Comparison of ENCODE assay signal across 8 cellular contexts in genomic region chr9:131417264-131418142, GRCh38. TPM values are rescaled to one million over a fixed set of nuclear protein-coding genes. Genes with fewer than 3 reads are reported as not detected.
A peak's percentile ranks its signal among the peaks of the same experiment; 100 is the strongest.
DNase-seq lines count a peak whose midpoint lies in the region; ATAC-seq and TF ChIP-seq lines count a peak whose summit lies in the region.

No MANE protein-coding gene starts in this region.

- H3K79me2 ChIP-seq in neural progenitor cell (ENCODE audit: low read depth): peaks cover 100% of the 10 kb centered on the region

- no peak for DNase-seq in CD4-positive, CD25-positive, alpha-beta regulatory T cell
- DNase-seq in breast epithelium (ENCODE audit: low spot score in 2 of 2): no peak
- DNase-seq in neural progenitor cell (ENCODE audit: low spot score): no peak
- DNase-seq in NCI-H1417 treated with DMSO at 0.1 percent for 48 hours (lab: John Stamatoyannopoulos, UW): no peak
- DNase-seq in NCI-H226: no peak
- DNase-seq in HK-2 (ENCODE audit: unreplicated experiment): no peak

- peak overlapping the region; percentile 79 to 90 (median 80) for H3K27ac Mint-ChIP-seq in CD4-positive, CD25-positive, alpha-beta regulatory T cell
- H3K27ac Mint-ChIP-seq in neural progenitor cell: peak overlapping the region; percentile 35

- peaks cover 50 to 92% (median 76%) of the 10 kb centered on the region in 4 donors for H3K4me1 Mint-ChIP-seq in CD4-positive, CD25-positive, alpha-beta regulatory T cell
- H3K4me1 Mint-ChIP-seq in neural progenitor cell: peaks cover 61% of the 10 kb centered on the region

- H3K9me3 ChIP-seq in CD4-positive, CD25-positive, alpha-beta regulatory T cell (ENCODE audit: control insufficient read depth in 2 of 2, low read length in 2 of 2): no peaks in the 10 kb centered on the region
- H3K9me3 ChIP-seq in HEK293 (ENCODE audit: control insufficient read depth, insufficient read depth, low read depth, low read length) (no peaks in the 10 kb centered on the region), breast epithelium (no peaks in the 10 kb centered on the region), neural progenitor cell (ENCODE audit: low read depth) (no peaks in the 10 kb centered on the region)

- no peaks in the 10 kb centered on the region for H3K27me3 Mint-ChIP-seq in CD4-positive, CD25-positive, alpha-beta regulatory T cell
- peaks cover 2% of the 10 kb centered on the region for H3K27me3 Mint-ChIP-seq in neural progenitor cell (ENCODE audit: insufficient read depth, low read depth)

- no peaks in the 10 kb centered on the region for H3K9me3 Mint-ChIP-seq in CD4-positive, CD25-positive, alpha-beta regulatory T cell
- H3K9me3 Mint-ChIP-seq in neural progenitor cell: peaks cover 26% of the 10 kb centered on the region

- no peaks in the 10 kb centered on the region for H3K27me3 ChIP-seq in CD4-positive, CD25-positive, alpha-beta regulatory T cell (ENCODE audit: control insufficient read depth, insufficient read depth, low read length)
- H3K27me3 ChIP-seq in breast epithelium (no peaks in the 10 kb centered on the region), neural progenitor cell (no peaks in the 10 kb centered on the region)

- peak overlapping the region in 3 of 4 donors; percentile 66 to 85 (median 73) for H3K4me3 Mint-ChIP-seq in CD4-positive, CD25-positive, alpha-beta regulatory T cell
- H3K4me3 Mint-ChIP-seq in neural progenitor cell: no peak overlapping the region

- peaks cover 68% of the 10 kb centered on the region for H3K4me1 ChIP-seq in CD4-positive, CD25-positive, alpha-beta regulatory T cell (ENCODE audit: control insufficient read depth, insufficient read depth, low read length, poor library complexity, severe bottlenecking)
- H3K4me1 ChIP-seq in HEK293 (ENCODE audit: control insufficient read depth, insufficient read depth, low read length) (peaks cover 29% of the 10 kb centered on the region), breast epithelium (peaks cover 17 to 48% of the 10 kb centered on the region in 2 donors), neural progenitor cell (peaks cover 68% of the 10 kb centered on the region)

- H3K36me3 ChIP-seq in CD4-positive, CD25-positive, alpha-beta regulatory T cell (ENCODE audit: control insufficient read depth, insufficient read depth, low read length): peaks cover 11% of the 10 kb centered on the region
- H3K36me3 ChIP-seq in HEK293 (ENCODE audit: control insufficient read depth in 2 of 2, insufficient read depth in 1 of 2, low read length in 2 of 2) (peaks cover 5 to 37% of the 10 kb centered on the region in 2 experiments; a peak in 2 of 3 replicates), breast epithelium (no peaks in the 10 kb centered on the region), neural progenitor cell (no peaks in the 10 kb centered on the region)

- TF ChIP-seq CTCF in HEK293 (tag by site-specific recombination; IDR thresholded peaks at IDR 0.05): no peak
- TF ChIP-seq CTCF in breast epithelium (IDR thresholded peaks at IDR 0.05): no peak
- no peak for TF ChIP-seq CTCF in neural progenitor cell (IDR thresholded peaks at IDR 0.05)

- peak overlapping the region; percentile 63 for H3K4me3 ChIP-seq in CD4-positive, CD25-positive, alpha-beta regulatory T cell (ENCODE audit: low read depth, low read length)
- H3K4me3 ChIP-seq in HEK293 (ENCODE audit: low read depth, low read length): no peak overlapping the region
- H3K4me3 ChIP-seq in breast epithelium: peak overlapping the region in 1 of 3 donors; percentile 10
- H3K4me3 ChIP-seq in neural progenitor cell: no peak overlapping the region

- intact Hi-C loops in breast epithelium (cut with DNase I; ENCODE audit: low total_unique reads): no loop called here

- CTCF ChIA-PET in HEK293 (lab: Yijun Ruan, JAX): interaction anchor here (0.8 to 3.0 kb wide), 6 partner anchors 10 to 68 kb away, joined by 4 to 10 read pairs (median 5); no protein-coding TSS in a partner anchor

- peaks cover 100% of the 10 kb centered on the region for H4K20me1 ChIP-seq in neural progenitor cell (ENCODE audit: low read depth)

- no peak for ATAC-seq in CD4-positive, CD25-positive, alpha-beta regulatory T cell (ENCODE audit: low read depth in 2 of 2)
- no peak for ATAC-seq in GM21367 (IDR thresholded peaks at IDR 0.05; ENCODE audit: unreplicated experiment)

- peaks cover 22% of the 10 kb centered on the region for H3K36me3 Mint-ChIP-seq in CD4-positive, CD25-positive, alpha-beta regulatory T cell
- peaks cover 41% of the 10 kb centered on the region for H3K36me3 Mint-ChIP-seq in neural progenitor cell

- H3K9ac ChIP-seq in neural progenitor cell: peak overlapping the region; percentile 9

- H3K27ac ChIP-seq in CD4-positive, CD25-positive, alpha-beta regulatory T cell (ENCODE audit: insufficient read depth, low read length, poor library complexity, severe bottlenecking): peak overlapping the region; percentile 38
- H3K27ac ChIP-seq in HEK293 (ENCODE audit: extremely low read depth, low read depth, low read length) (peak overlapping the region; percentile 43), breast epithelium (peak overlapping the region; percentile 78 to 90), neural progenitor cell (peak overlapping the region; percentile 85)

- no peak overlapping the region for H2AFZ ChIP-seq in neural progenitor cell (replicated peaks)

- no peak for TF ChIP-seq POLR2A in breast epithelium (IDR thresholded peaks at IDR 0.05)

- peaks cover 75% of the 10 kb centered on the region for H3F3A ChIP-seq in neural progenitor cell (ENCODE audit: low read depth)

- POLR2A ChIA-PET in HEK293 (lab: Yijun Ruan, JAX): interaction anchor here (0.9 to 1.9 kb wide), 5 partner anchors 11 to 44 kb away, joined by 3 to 8 read pairs (median 3); no protein-coding TSS in a partner anchor

- H3K4me2 ChIP-seq in neural progenitor cell: peak overlapping the region; percentile 67

TF ChIP-seq in HEK293, 187 proteins besides CTCF, POLR2A, EP300 and RAD21:
- TF ChIP-seq OVOL3 (tag by site-specific recombination; IDR thresholded peaks at IDR 0.05) (no peak), GLI4 (tag by site-specific recombination; IDR thresholded peaks at IDR 0.05) (no peak), GLIS1 (tag by site-specific recombination; IDR thresholded peaks at IDR 0.05) (0 out of 2 replicates have a peak, but pooled peaks have one; percentile 10), ZBTB20 (tag by site-specific recombination; IDR thresholded peaks at IDR 0.05) (0 out of 2 replicates have a peak, but pooled peaks have one; percentile 34), EGR2 (tag by site-specific recombination; IDR thresholded peaks at IDR 0.05; ENCODE audit: low read depth) (peak; percentile 76; the same call in 1 of the 2 replicates), ZIC2 (tag by site-specific recombination; IDR thresholded peaks at IDR 0.05) (peak; percentile 71; the same call in 1 of the 2 replicates), ZFHX2 (tag by site-specific recombination; conservative IDR thresholded peaks at IDR 0.05) (peak; percentile 58), ZNF791 (tag by site-specific recombination; IDR thresholded peaks at IDR 0.05) (no peak), ZNF707 (tag by site-specific recombination; IDR thresholded peaks at IDR 0.05) (no peak), KLF7 (tag by site-specific recombination; IDR thresholded peaks at IDR 0.05; ENCODE audit: borderline replicate concordance) (no peak), ZNF398 (tag by site-specific recombination; IDR thresholded peaks at IDR 0.05) (peak; percentile 82), ZNF341 (tag by site-specific recombination; IDR thresholded peaks at IDR 0.05; ENCODE audit: low read depth) (0 out of 2 replicates have a peak, but pooled peaks have one; percentile 24)
TF ChIP-seq in HEK293: peak in this region for 7.

RNA-seq across cellular contexts. Expression of gene PRRC2B, which starts 23.6 kb away (rescaled TPM):
- total RNA-seq in CD4-positive, CD25-positive, alpha-beta regulatory T cell: 239 TPM
- 10 to 100 TPM in 1 of 4 donors, 1 to 10 TPM in 3; 8.1 to 10.3 (median 9.5) TPM for polyA plus RNA-seq in CD4-positive, CD25-positive, alpha-beta regulatory T cell
- total RNA-seq in breast epithelium: 100 to 1,000 TPM in 2 of 3 donors, 10 to 100 TPM in 1; 95.9 to 143 (median 102) TPM
- 139 and 148 TPM in 2 replicates for total RNA-seq in neural progenitor cell (ENCODE audit: low replicate concordance)
